Comparison of ENCODE assay signal across 30 cellular contexts in the genomic region with DNA sequence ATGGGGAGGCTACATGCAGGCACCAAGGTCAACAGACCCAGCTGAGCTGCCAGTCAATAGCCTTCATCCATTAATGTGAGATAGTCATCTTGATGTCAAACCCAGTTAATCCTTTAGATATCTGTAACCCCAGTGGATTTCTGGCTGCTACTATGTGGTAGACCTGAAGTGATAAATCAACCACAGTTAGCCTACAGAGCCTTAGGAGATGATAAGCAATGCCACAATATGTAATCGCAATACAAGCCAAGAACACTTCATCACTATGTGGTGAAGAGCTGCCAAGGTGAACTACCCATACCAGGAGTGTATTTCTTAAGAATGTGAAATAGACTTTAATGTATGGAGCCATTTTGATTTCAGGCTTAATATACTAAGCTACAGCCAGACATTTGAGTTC.
"Had no signal": no experiment of that assay in that cellular context is flagged by ENCODE, and none has a peak within 500 bp of the region (broad histone marks: within the 10 kb centered on the region; RNA-seq: fewer than 3 reads in every experiment).

No MANE protein-coding gene starts in this region.

- H3K36me3 Mint-ChIP-seq: naive B cell; neural progenitor cell; stimulated activated naive B cell treated with anti-CD40 and anti-IgM and Interleukin-4, amounts not matched to agents 10 μg/mL and 1 μg/mL and 100 μg/mL, for 72 hours had no signal

- H3K9me3 ChIP-seq: lower lobe of right lung, neutrophil, right lobe of liver, testis, thyroid gland, transverse colon, upper lobe of left lung, vagina had no signal

- H3K27me3 Mint-ChIP-seq: naive B cell; stimulated activated naive B cell treated with anti-CD40 and anti-IgM and Interleukin-4, amounts not matched to agents 10 μg/mL and 1 μg/mL and 100 μg/mL, for 72 hours had no signal

- H3K4me1 ChIP-seq: left lung, lower lobe of right lung, neural progenitor cell, parathyroid adenoma, right atrium auricular region, right lobe of liver, stomach, testis, thyroid gland, transverse colon, upper lobe of left lung, vagina had no signal

- H3K36me3 ChIP-seq: left lung, lower lobe of right lung, neural progenitor cell, neutrophil, right atrium auricular region, right lobe of liver, stomach, thyroid gland, transverse colon, upper lobe of left lung, vagina had no signal

- H3K27ac Mint-ChIP-seq: mesothelial cell of epicardium; natural killer cell; nephron progenitor cell; neural progenitor cell; stimulated activated naive B cell treated with anti-CD40 and anti-IgM and Interleukin-4, amounts not matched to agents 10 μg/mL and 1 μg/mL and 100 μg/mL, for 72 hours had no signal

- H3K79me2 ChIP-seq: parathyroid adenoma had no signal

- DNase-seq: hippocampal formation; kidney; left colon; left lung; lower lobe of right lung; mammary epithelial cell; mesenchymal stem cell; naive B cell; natural killer cell; nephron progenitor cell; occipital lobe; right lobe of liver; stimulated activated CD4-positive, alpha-beta T cell treated with anti-CD3 and anti-CD28 coated beads, Interleukin-12 subunit alpha, Interleukin-12 subunit beta, amount 100 ng/mL, for 4 hours; stimulated activated CD4-positive, alpha-beta T cell treated with anti-CD3 and anti-CD28 coated beads, Interleukin-15, amount 100 ng/mL, for 24 hours; stimulated activated CD4-positive, alpha-beta T cell treated with anti-CD3 and anti-CD28 coated beads, Interleukin-2, amount 100 ng/mL, for 24 hours; stimulated activated CD4-positive, alpha-beta T cell treated with anti-CD3 and anti-CD28 coated beads, Interleukin-4, amount 100 ng/mL, for 1 hour; stimulated activated naive B cell treated with anti-CD40 and anti-IgM and Interleukin-4, amounts not matched to agents 10 μg/mL and 1 μg/mL and 100 μg/mL, for 72 hours; stimulated activated naive CD8-positive, alpha-beta T cell treated with anti-CD3 and anti-CD28 coated beads, Interleukin-15, Interleukin-2, amounts not matched to agents 100 U/mL and 50 U/mL, for 24 hours; stomach; testis; thyroid gland; transverse colon; upper lobe of left lung had no signal

- H3K4me1 Mint-ChIP-seq: mesothelial cell of epicardium; naive B cell; natural killer cell; nephron progenitor cell; neural progenitor cell; stimulated activated naive B cell treated with anti-CD40 and anti-IgM and Interleukin-4, amounts not matched to agents 10 μg/mL and 1 μg/mL and 100 μg/mL, for 72 hours had no signal

- ATAC-seq: left colon; left lung; lower lobe of right lung; natural killer cell; right lobe of liver; stimulated activated naive B cell treated with anti-CD40 and anti-IgM and Interleukin-4, amounts not matched to agents 10 μg/mL and 1 μg/mL and 100 μg/mL, for 72 hours; stimulated activated naive CD8-positive, alpha-beta T cell treated with anti-CD3 and anti-CD28 coated beads, Interleukin-15, Interleukin-2, amounts not matched to agents 100 U/mL and 50 U/mL, for 24 hours had no signal

- H3K27me3 ChIP-seq: left lung, neural progenitor cell, neutrophil, right atrium auricular region, right lobe of liver, stomach, testis, thyroid gland, transverse colon, upper lobe of left lung, vagina had no signal

- H3K9ac ChIP-seq: neural progenitor cell, parathyroid adenoma had no signal

- H3K4me2 ChIP-seq: neural progenitor cell had no signal

- H3K4me3 ChIP-seq: left lung, lower lobe of right lung, neural progenitor cell, right atrium auricular region, right lobe of liver, skin epidermis, stomach, testis, thyroid gland, transverse colon, upper lobe of left lung, vagina had no signal

- H3K4me3 Mint-ChIP-seq: mesothelial cell of epicardium; naive B cell; natural killer cell; nephron progenitor cell; neural progenitor cell; stimulated activated naive B cell treated with anti-CD40 and anti-IgM and Interleukin-4, amounts not matched to agents 10 μg/mL and 1 μg/mL and 100 μg/mL, for 72 hours had no signal

- H3K27ac ChIP-seq: left lung, lower lobe of right lung, neural progenitor cell, neutrophil, parathyroid adenoma, right atrium auricular region, right lobe of liver, skin epidermis, stomach, testis, thyroid gland, transverse colon, upper lobe of left lung, vagina had no signal
